18 cellular contexts compared by ENCODE assay signal in the genomic region with DNA sequence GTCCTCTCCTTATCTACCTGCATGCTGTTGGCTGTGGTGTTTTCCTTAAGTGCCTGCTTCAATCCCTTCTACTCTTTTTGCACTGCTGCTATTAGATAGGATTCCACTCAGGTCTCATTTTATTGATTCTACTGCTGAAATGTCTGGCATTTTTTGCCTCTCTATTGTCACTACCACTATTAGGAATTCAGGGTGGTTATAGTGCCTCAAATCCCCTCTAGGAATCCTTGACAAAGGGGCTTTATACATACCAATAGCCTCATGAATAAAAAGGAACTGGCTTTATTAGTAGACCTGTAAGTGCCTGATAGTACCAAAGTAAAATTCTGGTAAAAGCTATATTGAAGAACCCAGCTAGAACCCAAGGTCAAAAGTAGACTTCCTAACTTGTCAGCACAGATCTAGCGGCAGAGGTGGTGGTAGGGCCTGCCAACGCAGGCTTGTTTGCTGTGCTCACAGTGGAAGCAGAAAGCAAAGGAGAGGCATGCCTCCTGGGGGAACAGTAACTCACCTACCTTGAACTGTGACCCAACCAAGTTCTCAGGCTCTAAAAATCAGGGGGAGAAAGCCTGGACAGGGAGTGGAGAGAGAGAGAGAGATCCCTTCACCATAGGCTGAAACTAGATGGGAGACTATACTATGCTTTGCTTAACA.
"Had no signal": no experiment of that assay in that cellular context is flagged by ENCODE, and none has a peak within 500 bp of the region (broad histone marks: within the 10 kb centered on the region; RNA-seq: fewer than 3 reads in every experiment).

No MANE protein-coding gene starts in this region.

- ATAC-seq: heart left ventricle, left colon, left ventricle myocardium superior had no signal

- H3K4me3 ChIP-seq: dorsolateral prefrontal cortex, heart left ventricle, lung, sigmoid colon, skin epidermis had no signal

- DNase-seq: cortex of kidney; dorsolateral prefrontal cortex; effector CD8-positive, alpha-beta T cell; heart left ventricle; hippocampal formation; kidney; left colon; left ventricle myocardium superior; mesenchymal stem cell; midbrain; naive B cell; posterior cingulate gyrus; sigmoid colon; stimulated activated CD4-positive, alpha-beta T cell treated with anti-CD3 and anti-CD28 coated beads, Interleukin-2, amount 100 ng/mL, for 24 hours; stimulated activated naive CD4-positive, alpha-beta T cell had no signal

- H3K4me3 Mint-ChIP-seq: naive B cell, nephron had no signal

- H3K27me3 Mint-ChIP-seq: naive B cell had no signal

- H3K36me3 ChIP-seq: heart left ventricle, sigmoid colon had no signal

- H3K27ac Mint-ChIP-seq: nephron had no signal

- H3K4me1 Mint-ChIP-seq: nephron had no signal

- H3K4me1 ChIP-seq: heart left ventricle, sigmoid colon had no signal

- H3K27ac ChIP-seq: dorsolateral prefrontal cortex, heart left ventricle, sigmoid colon, skin epidermis had no signal

- H3K27me3 ChIP-seq: dorsolateral prefrontal cortex, heart left ventricle, sigmoid colon had no signal
